8 cellular contexts compared by ENCODE assay signal in genomic region chr22:39471421-39472141, GRCh38. TPM values are rescaled to one million over a fixed set of nuclear protein-coding genes. Genes with fewer than 3 reads are reported as not detected.
A peak's percentile ranks its signal among the peaks of the same experiment; 100 is the strongest.
DNase-seq lines count a peak whose midpoint lies in the region; ATAC-seq and TF ChIP-seq lines count a peak whose summit lies in the region.

No MANE protein-coding gene starts in this region.

- CTCF ChIA-PET in RWPE1 (lab: Yijun Ruan, JAX) = interaction anchor here (0.9 kb wide), 1 partner anchor 44 kb away, joined by 3 read pairs; no protein-coding TSS in a partner anchor

- TF ChIP-seq EP300 in sigmoid colon (IDR thresholded peaks at IDR 0.05) = no peak

- no peaks in the 10 kb centered on the region for H3K27me3 ChIP-seq in GM23338 (ENCODE audit: insufficient read depth)
- H3K27me3 ChIP-seq in esophagus squamous epithelium = peaks cover 0 to 7% (median 0%) of the 10 kb centered on the region in 4 donors
- H3K27me3 ChIP-seq in sigmoid colon = no peaks in the 10 kb centered on the region

- POLR2A ChIA-PET in RWPE1 (lab: Yijun Ruan, JAX; ENCODE audit: low non-redundant PET) = no interaction called here

- TF ChIP-seq POLR2A in esophagus squamous epithelium (IDR thresholded peaks at IDR 0.05) (no peak), sigmoid colon (IDR thresholded peaks at IDR 0.05) (no peak)

- no peak overlapping the region for H2AFZ ChIP-seq in GM23338

- H3K4me3 Mint-ChIP-seq in GM23338 = peak overlapping the region; percentile 33; the same call in 2 of the 3 replicates

- H3K4me1 Mint-ChIP-seq in GM23338 = peaks cover 72% of the 10 kb centered on the region

- H3K79me2 ChIP-seq in GM23338 (replicated peaks; ENCODE audit: insufficient read depth) = no peaks in the 10 kb centered on the region

- intact Hi-C loops in esophagus squamous epithelium (cut with DNase I) = no loop called here
- intact Hi-C loops in sigmoid colon (cut with DNase I) = no loop called here

- no peak overlapping the region for H3K27ac Mint-ChIP-seq in GM23338

- ATAC-seq in GM23338 = peak; percentile 9

- H3K27ac ChIP-seq in GM23338 (ENCODE audit: low read depth) (peak overlapping the region; percentile 76), RWPE1 (no peak overlapping the region), esophagus squamous epithelium (peak overlapping the region in 3 of 4 donors; percentile 67 to 70 (median 68)), sigmoid colon (peak overlapping the region; percentile 14 to 67 (median 26))

- H3K36me3 ChIP-seq in GM23338 (ENCODE audit: insufficient read depth) (no peaks in the 10 kb centered on the region), esophagus squamous epithelium (no peaks in the 10 kb centered on the region), sigmoid colon (no peaks in the 10 kb centered on the region)

- H3K36me3 Mint-ChIP-seq in GM23338 (ENCODE audit: low read depth) = no peaks in the 10 kb centered on the region; the same call in 2 of the 3 replicates

- peaks cover 14% of the 10 kb centered on the region for H3F3A ChIP-seq in GM23338 (replicated peaks; ENCODE audit: low read depth)

- 21 to 35% methylated on average over 3 to 13 of the region's 13 CpGs for WGBS in esophagus squamous epithelium, 2 donors
- 34 to 36% methylated on average over 13 of the region's 13 CpGs for WGBS in sigmoid colon, 2 donors

- no peaks in the 10 kb centered on the region for H4K20me1 ChIP-seq in GM23338 (replicated peaks; ENCODE audit: insufficient read depth)

- peak; percentile 20 for DNase-seq in GF-D8 (lab: John Stamatoyannopoulos, UW)
- no peak for DNase-seq in GM23338 (ENCODE audit: low spot score)
- peak; percentile 10 for DNase-seq in RWPE1 (ENCODE audit: low spot score)
- no peak for DNase-seq in esophagus squamous epithelium (lab: John Stamatoyannopoulos, UW)
- DNase-seq in sigmoid colon = no peak
- DNase-seq in T1000 (lab: John Stamatoyannopoulos, UW) = no peak
- no peak for DNase-seq in NCI-H524 treated with DMSO at 0.1 percent for 48 hours (lab: John Stamatoyannopoulos, UW)
- DNase-seq in stimulated activated CD4-positive, alpha-beta T cell treated with anti-CD3 and anti-CD28 coated beads, Interleukin-4, amount 100 ng/mL, for 4 hours = no peak

- H3K9me3 Mint-ChIP-seq in GM23338 = no peaks in the 10 kb centered on the region; the same call in 2 of the 3 replicates

- H3K27me3 Mint-ChIP-seq in GM23338 (ENCODE audit: insufficient read depth, low read depth, poor library complexity) = peaks cover 29% of the 10 kb centered on the region

- peak overlapping the region; percentile 30; the same call in 1 of the 2 replicates for H3K4me3 ChIP-seq in GM23338
- H3K4me3 ChIP-seq in esophagus squamous epithelium = no peak overlapping the region
- H3K4me3 ChIP-seq in sigmoid colon = no peak overlapping the region

- H3K9me3 ChIP-seq in esophagus squamous epithelium (no peaks in the 10 kb centered on the region), sigmoid colon (no peaks in the 10 kb centered on the region)

- peaks cover 49% of the 10 kb centered on the region for H3K4me1 ChIP-seq in GM23338 (ENCODE audit: insufficient read depth)
- peaks cover 20 to 85% (median 38%) of the 10 kb centered on the region in 3 donors for H3K4me1 ChIP-seq in esophagus squamous epithelium
- H3K4me1 ChIP-seq in sigmoid colon = no peaks in the 10 kb centered on the region

- H3K9me2 ChIP-seq in GM23338 (ENCODE audit: insufficient read depth) = no peaks in the 10 kb centered on the region

- TF ChIP-seq CTCF in GM23338 (conservative IDR thresholded peaks at IDR 0.05; ENCODE audit: low read depth in 2 of 2) (no peak), RWPE1 (conservative IDR thresholded peaks at IDR 0.05; ENCODE audit: low read depth) (no peak), esophagus squamous epithelium (IDR thresholded peaks at IDR 0.05) (no peak), sigmoid colon (IDR thresholded peaks at IDR 0.05) (no peak)

- peak overlapping the region; percentile 73 for H3K4me2 ChIP-seq in GM23338

TF ChIP-seq in GM23338, 12 proteins besides CTCF, POLR2A, EP300 and RAD21 (continues in another document):
- TF ChIP-seq NANOG (IDR thresholded peaks at IDR 0.05; ENCODE audit: borderline replicate concordance) (no peak), EZH2phosphoT487 (IDR thresholded peaks at IDR 0.05; ENCODE audit: unreplicated experiment) (no peak), EZH2 (IDR thresholded peaks at IDR 0.05; ENCODE audit: low read depth, unreplicated experiment) (no peak), POLR2AphosphoS5 (IDR thresholded peaks at IDR 0.05; ENCODE audit: low read depth) (no peak), JUNB (IDR thresholded peaks at IDR 0.05; ENCODE audit: unreplicated experiment) (no peak), STAT1 (IDR thresholded peaks at IDR 0.05; ENCODE audit: unreplicated experiment) (no peak), ETS1 (IDR thresholded peaks at IDR 0.05) (no peak), ZNF331 (CRISPR knock-in tag; IDR thresholded peaks at IDR 0.05; ENCODE audit: low read depth) (no peak), ZNF114 (CRISPR knock-in tag; IDR thresholded peaks at IDR 0.05) (no peak), CREB1 (CRISPR knock-in tag; IDR thresholded peaks at IDR 0.05; ENCODE audit: low read depth) (no peak), REST (IDR thresholded peaks at IDR 0.05; ENCODE audit: unreplicated experiment) (no peak)

RNA-seq across cellular contexts. Expression of gene MGAT3, which starts 14.8 kb away (rescaled TPM):
- total RNA-seq in GM23338 (2014; rRNA removed; shearing (Covaris generic)) = 10.2 and 13.1 TPM in 2 replicates
- polyA plus RNA-seq in GM23338 (2016; fragmentation: Nextera tagmentation; extraction: Ambion mirVana) (1.6 and 1.7 TPM in 2 replicates), sigmoid colon (1 to 10 TPM in 1 of 3 donors, under 1 TPM in 2; 0.60 to 8.1 (median 0.92) TPM)
- total RNA-seq in esophagus squamous epithelium (1 to 10 TPM in 1 of 4 donors, under 1 TPM in 3; 0.08 to 1.3 (median 0.62) TPM), sigmoid colon (1 to 10 TPM in 3 of 4 donors, under 1 TPM in 1; 0.99 to 1.4 (median 1.2) TPM)

RNA-seq across cellular contexts. Expression of gene MIEF1, which starts 30.5 kb away (rescaled TPM):
- total RNA-seq in GM23338 (2014; rRNA removed; shearing (Covaris generic)) = 30.0 and 40.1 TPM in 2 replicates
- polyA plus RNA-seq in GM23338 (2016; fragmentation: Nextera tagmentation; extraction: Ambion mirVana) (12.2 and 13.2 TPM in 2 replicates), sigmoid colon (10 to 100 TPM in 2 of 3 donors, 1 to 10 TPM in 1; 9.0 to 25.4 (median 11.6) TPM)
- total RNA-seq in esophagus squamous epithelium (10 to 100 TPM; 21.4 to 34.2 (median 23.9) TPM), sigmoid colon (10 to 100 TPM; 11.8 to 19.7 (median 14.2) TPM)

RNA-seq across cellular contexts. Expression of gene ATF4, which starts 48.8 kb away (rescaled TPM):
- 366 and 446 TPM in 2 replicates for total RNA-seq in GM23338 (2014; rRNA removed; shearing (Covaris generic))
- 553 and 628 TPM in 2 replicates for polyA plus RNA-seq in GM23338 (2016; fragmentation: Nextera tagmentation; extraction: Ambion mirVana)
- 100 to 1,000 TPM; 170 to 288 (median 234) TPM for total RNA-seq in esophagus squamous epithelium
- total RNA-seq in sigmoid colon = 100 to 1,000 TPM; 483 to 651 (median 631) TPM
- 100 to 1,000 TPM; 423 to 446 (median 444) TPM for polyA plus RNA-seq in sigmoid colon

Comparison
In these comparisons a context has a peak if more than half of its experiments do, and no peak if none do; other contexts are left out.
1. DNase-seq: peak in GF-D8 (single experiment) and RWPE1 (single experiment); none in GM23338 (single experiment), esophagus squamous epithelium (single experiment), sigmoid colon (single experiment), T1000 (single experiment), NCI-H524 treated with DMSO at 0.1 percent for 48 hours (single experiment) and stimulated activated CD4-positive, alpha-beta T cell treated with anti-CD3 and anti-CD28 coated beads, Interleukin-4, amount 100 ng/mL, for 4 hours (0 of 2).